Comparison of ENCODE assay signal across 8 cellular contexts in the genomic region with DNA sequence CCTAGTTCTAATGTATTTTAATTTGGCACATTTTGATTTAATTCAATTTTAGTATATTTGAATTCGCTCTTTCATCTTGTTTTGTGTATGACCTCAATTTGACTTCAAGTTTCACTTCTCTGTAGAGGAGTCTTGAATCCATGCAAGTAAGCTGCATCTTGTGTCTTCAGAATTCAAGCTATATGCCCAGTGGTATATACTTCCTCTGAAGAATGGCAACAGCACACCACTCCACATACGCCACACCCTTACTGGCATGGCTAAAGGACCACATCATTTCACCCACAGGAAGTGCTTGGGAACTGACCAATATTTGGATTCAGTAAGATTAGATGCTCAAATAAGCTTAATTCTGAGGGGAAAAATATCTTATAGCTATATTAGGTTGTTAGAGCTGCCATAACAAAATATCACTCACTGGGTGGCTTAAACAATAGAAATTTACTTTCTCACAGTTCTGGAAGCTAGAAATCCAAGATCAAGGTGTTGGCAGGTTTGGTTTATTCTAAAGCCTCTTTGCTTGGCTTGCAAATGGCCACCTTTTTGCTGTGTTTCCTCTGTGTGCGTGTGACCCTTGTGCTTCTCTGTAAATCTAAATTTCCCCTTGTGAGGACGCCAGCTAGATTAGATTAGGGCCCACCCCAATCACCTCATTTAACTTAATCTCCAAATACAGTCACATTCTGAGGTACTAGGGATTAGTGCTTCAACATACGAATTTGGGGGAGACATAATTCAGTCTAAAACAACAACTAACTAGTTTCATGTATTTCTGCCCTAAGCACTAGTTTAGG. TPM values are rescaled to one million over a fixed set of nuclear protein-coding genes. Genes with fewer than 3 reads are reported as not detected.
A peak's percentile ranks its signal among the peaks of the same experiment; 100 is the strongest.
DNase-seq lines count a peak whose midpoint lies in the region; ATAC-seq and FAIRE-seq lines count a peak whose summit lies in the region.

No MANE protein-coding gene starts in this region.

- no peaks in the 10 kb centered on the region for H3K9me3 ChIP-seq in right cardiac atrium (ENCODE audit: control insufficient read depth, low read length)

- H3K27ac ChIP-seq in caudate nucleus (ENCODE audit: low read depth, low read length) = no peak overlapping the region
- H3K27ac ChIP-seq in right cardiac atrium (ENCODE audit: low read length) = no peak overlapping the region

- ATAC-seq in HG02938 (IDR thresholded peaks at IDR 0.05; ENCODE audit: unreplicated experiment) = peak; percentile 14
- no peak for ATAC-seq in naive thymus-derived CD8-positive, alpha-beta T cell
- no peak for ATAC-seq in left ventricle myocardium superior
- ATAC-seq in right cardiac atrium = no peak

- H3K4me3 ChIP-seq in right cardiac atrium (ENCODE audit: low read length) = no peak overlapping the region

- H3K27ac Mint-ChIP-seq in T-helper 2 cell treated with Interferon-gamma antibody and Interleukin-4, amounts not matched to agents 5 μg/mL and 100 μg/mL, for 36 hours = peak overlapping the region; percentile 98
- peak overlapping the region; percentile 97 to 100 (median 99) for H3K27ac Mint-ChIP-seq in naive thymus-derived CD8-positive, alpha-beta T cell

- H3K27me3 ChIP-seq in right cardiac atrium (ENCODE audit: control insufficient read depth, insufficient read depth) = no peaks in the 10 kb centered on the region

- DNase-seq in GM18507 (ENCODE audit: extremely low spot score, insufficient read length, low read depth) (no peak), NCI-H510A (lab: John Stamatoyannopoulos, UW) (no peak), left ventricle myocardium superior (no peak), caudate nucleus (lab: John Stamatoyannopoulos, UW) (no peak), right cardiac atrium (no peak)
- no peak for DNase-seq in T-helper 2 cell treated with Interferon-gamma antibody and Interleukin-4, amounts not matched to agents 5 μg/mL and 100 μg/mL, for 36 hours (ENCODE audit: low spot score)
- DNase-seq in naive thymus-derived CD8-positive, alpha-beta T cell = peak in 3 of 10 donors; percentile 8 to 23 (median 15)

- intact Hi-C loops in left ventricle myocardium superior (cut with micrococcal nuclease) (no loop called here), right cardiac atrium (cut with DNase I) (no loop called here)

- peak overlapping the region; percentile 89 for H3K4me3 Mint-ChIP-seq in T-helper 2 cell treated with Interferon-gamma antibody and Interleukin-4, amounts not matched to agents 5 μg/mL and 100 μg/mL, for 36 hours
- H3K4me3 Mint-ChIP-seq in naive thymus-derived CD8-positive, alpha-beta T cell = peak overlapping the region; percentile 90 to 99 (median 95)

- 85% methylated on average over 5 of the region's 5 CpGs for WGBS in right cardiac atrium

- peaks cover 23% of the 10 kb centered on the region for H3K36me3 Mint-ChIP-seq in T-helper 2 cell treated with Interferon-gamma antibody and Interleukin-4, amounts not matched to agents 5 μg/mL and 100 μg/mL, for 36 hours (ENCODE audit: low read depth)
- peaks cover 2 to 5% (median 4%) of the 10 kb centered on the region in 3 donors for H3K36me3 Mint-ChIP-seq in naive thymus-derived CD8-positive, alpha-beta T cell

- no peaks in the 10 kb centered on the region for H3K27me3 Mint-ChIP-seq in T-helper 2 cell treated with Interferon-gamma antibody and Interleukin-4, amounts not matched to agents 5 μg/mL and 100 μg/mL, for 36 hours (ENCODE audit: low read depth)
- H3K27me3 Mint-ChIP-seq in naive thymus-derived CD8-positive, alpha-beta T cell = peaks cover 0 to 1% (median 0%) of the 10 kb centered on the region in 5 donors

- FAIRE-seq in GM18507 (lab: Jason Lieb, UNC) = peak; percentile 76

- POLR2A ChIA-PET in naive thymus-derived CD8-positive, alpha-beta T cell (lab: Charles Lee) = interaction anchor here (0.5 to 6.0 kb wide), 10 partner anchors 8 to 332 kb away, joined by 3 to 51 read pairs (median 6); partner anchors contain the start of gene MCM9

- H3K9me3 Mint-ChIP-seq in T-helper 2 cell treated with Interferon-gamma antibody and Interleukin-4, amounts not matched to agents 5 μg/mL and 100 μg/mL, for 36 hours = no peaks in the 10 kb centered on the region
- H3K9me3 Mint-ChIP-seq in naive thymus-derived CD8-positive, alpha-beta T cell = peaks cover 0 to 3% (median 0%) of the 10 kb centered on the region in 9 donors

- peaks cover 40% of the 10 kb centered on the region for H3K4me1 Mint-ChIP-seq in T-helper 2 cell treated with Interferon-gamma antibody and Interleukin-4, amounts not matched to agents 5 μg/mL and 100 μg/mL, for 36 hours (ENCODE audit: low read depth)
- peaks cover 36 to 74% (median 67%) of the 10 kb centered on the region in 4 donors for H3K4me1 Mint-ChIP-seq in naive thymus-derived CD8-positive, alpha-beta T cell

- no peaks in the 10 kb centered on the region for H3K4me1 ChIP-seq in right cardiac atrium (ENCODE audit: control insufficient read depth, insufficient read depth, low read length)

RNA-seq across cellular contexts. Expression of gene ASF1A, which starts 2.8 kb away (rescaled TPM):
- total RNA-seq in naive thymus-derived CD8-positive, alpha-beta T cell = 10 to 100 TPM; 61.2 to 70.9 TPM
- polyA plus RNA-seq in naive thymus-derived CD8-positive, alpha-beta T cell = 10 to 100 TPM; 45.3 to 58.8 (median 47.7) TPM
- total RNA-seq in left ventricle myocardium superior (22.6 TPM), right cardiac atrium (10 to 100 TPM; 20.1 to 26.1 (median 22.5) TPM)
- polyA plus RNA-seq in right cardiac atrium = 22.5 TPM

RNA-seq across cellular contexts. Expression of gene MCM9, which starts 43.8 kb away (rescaled TPM):
- total RNA-seq in naive thymus-derived CD8-positive, alpha-beta T cell = 10 to 100 TPM; 31.0 to 34.2 TPM
- polyA plus RNA-seq in naive thymus-derived CD8-positive, alpha-beta T cell = 10 to 100 TPM in 2 of 3 donors, 1 to 10 TPM in 1; 9.3 to 12.2 (median 10.7) TPM
- total RNA-seq in left ventricle myocardium superior = 6.0 TPM
- 1 to 10 TPM; 6.4 to 8.0 (median 7.6) TPM for total RNA-seq in right cardiac atrium
- polyA plus RNA-seq in right cardiac atrium = 2.0 TPM
